Comparison of ENCODE assay signal across 1 cellular context in the genomic region with DNA sequence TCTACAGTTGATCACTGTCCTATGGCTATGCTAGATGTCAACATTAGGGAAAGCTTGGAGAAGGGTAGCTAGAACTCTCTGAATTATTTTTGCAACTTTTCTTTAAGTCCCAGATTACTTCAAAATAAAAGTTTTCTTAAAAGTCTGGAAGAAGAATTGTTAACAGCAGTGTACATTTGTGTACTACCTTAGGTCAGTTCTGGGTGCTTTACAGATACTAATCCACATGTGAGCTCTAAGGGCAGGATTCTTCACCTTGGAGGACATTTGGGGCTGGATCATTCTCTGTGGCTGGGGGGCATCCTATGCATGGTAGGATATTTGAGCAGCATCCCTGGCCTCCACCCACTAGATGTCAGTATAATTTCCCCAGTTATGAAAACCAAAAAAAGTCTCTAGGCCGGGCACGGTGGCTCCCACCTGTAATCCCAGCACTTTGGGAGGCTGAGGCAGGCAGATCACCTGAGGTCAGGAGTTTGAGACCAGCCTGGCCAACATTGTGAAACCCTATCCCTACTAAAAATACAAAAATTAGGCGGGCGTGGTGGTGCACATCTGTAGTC.
A peak's percentile ranks its signal among the peaks of the same experiment; 100 is the strongest.
TF ChIP-seq lines count a peak whose summit lies in the region.

No MANE protein-coding gene starts in this region.

TF ChIP-seq in GM12878, 131 proteins besides CTCF, POLR2A, EP300 and RAD21:
- 0 out of 2 replicates have a peak, but pooled peaks have one; percentile 43 for TF ChIP-seq SMARCA5 (IDR thresholded peaks at IDR 0.05)
- TF ChIP-seq IKZF1 (conservative IDR thresholded peaks at IDR 0.05) = 0 out of 2 replicates have a peak, but pooled peaks have one; percentile 18
- TF ChIP-seq YY1 (IDR thresholded peaks at IDR 0.05; ENCODE audit: low read depth, low read length) = 0 out of 2 replicates have a peak, but pooled peaks have one; percentile 20
- TF ChIP-seq, protein P1, sequence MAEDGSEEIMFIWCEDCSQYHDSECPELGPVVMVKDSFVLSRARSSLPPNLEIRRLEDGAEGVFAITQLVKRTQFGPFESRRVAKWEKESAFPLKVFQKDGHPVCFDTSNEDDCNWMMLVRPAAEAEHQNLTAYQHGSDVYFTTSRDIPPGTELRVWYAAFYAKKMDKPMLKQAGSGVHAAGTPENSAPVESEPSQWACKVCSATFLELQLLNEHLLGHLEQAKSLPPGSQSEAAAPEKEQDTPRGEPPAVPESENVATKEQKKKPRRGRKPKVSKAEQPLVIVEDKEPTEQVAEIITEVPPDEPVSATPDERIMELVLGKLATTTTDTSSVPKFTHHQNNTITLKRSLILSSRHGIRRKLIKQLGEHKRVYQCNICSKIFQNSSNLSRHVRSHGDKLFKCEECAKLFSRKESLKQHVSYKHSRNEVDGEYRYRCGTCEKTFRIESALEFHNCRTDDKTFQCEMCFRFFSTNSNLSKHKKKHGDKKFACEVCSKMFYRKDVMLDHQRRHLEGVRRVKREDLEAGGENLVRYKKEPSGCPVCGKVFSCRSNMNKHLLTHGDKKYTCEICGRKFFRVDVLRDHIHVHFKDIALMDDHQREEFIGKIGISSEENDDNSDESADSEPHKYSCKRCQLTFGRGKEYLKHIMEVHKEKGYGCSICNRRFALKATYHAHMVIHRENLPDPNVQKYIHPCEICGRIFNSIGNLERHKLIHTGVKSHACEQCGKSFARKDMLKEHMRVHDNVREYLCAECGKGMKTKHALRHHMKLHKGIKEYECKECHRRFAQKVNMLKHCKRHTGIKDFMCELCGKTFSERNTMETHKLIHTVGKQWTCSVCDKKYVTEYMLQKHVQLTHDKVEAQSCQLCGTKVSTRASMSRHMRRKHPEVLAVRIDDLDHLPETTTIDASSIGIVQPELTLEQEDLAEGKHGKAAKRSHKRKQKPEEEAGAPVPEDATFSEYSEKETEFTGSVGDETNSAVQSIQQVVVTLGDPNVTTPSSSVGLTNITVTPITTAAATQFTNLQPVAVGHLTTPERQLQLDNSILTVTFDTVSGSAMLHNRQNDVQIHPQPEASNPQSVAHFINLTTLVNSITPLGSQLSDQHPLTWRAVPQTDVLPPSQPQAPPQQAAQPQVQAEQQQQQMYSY (CRISPR knock-in tag; IDR thresholded peaks at IDR 0.05) = no peak
